13 cellular contexts compared by ENCODE assay signal in genomic region chr11:72745925-72746550, GRCh38. TPM values are rescaled to one million over a fixed set of nuclear protein-coding genes. Genes with fewer than 3 reads are reported as not detected.
A peak's percentile ranks its signal among the peaks of the same experiment; 100 is the strongest.
DNase-seq lines count a peak whose midpoint lies in the region; ATAC-seq and TF ChIP-seq lines count a peak whose summit lies in the region.
"Had no signal": no experiment of that assay in that cellular context is flagged by ENCODE, and none has a peak within 500 bp of the region (broad histone marks: within the 10 kb centered on the region; RNA-seq: fewer than 3 reads in every experiment).

No MANE protein-coding gene starts in this region.

- no peaks in the 10 kb centered on the region for H3K36me3 ChIP-seq in cardiac muscle cell
- no peaks in the 10 kb centered on the region for H3K36me3 ChIP-seq in left ventricle myocardium inferior
- no peaks in the 10 kb centered on the region for H3K36me3 ChIP-seq in WERI-Rb-1
- peaks cover 10% of the 10 kb centered on the region for H3K36me3 ChIP-seq in lower lobe of right lung
- H3K36me3 ChIP-seq: BE2C had no signal

- H3K4me3 Mint-ChIP-seq in stimulated activated memory B cell treated with anti-CD40 and anti-IgM and Interleukin-4, amounts not matched to agents 10 μg/mL and 1 μg/mL and 100 μg/mL, for 72 hours: no peak overlapping the region
- no peak overlapping the region for H3K4me3 Mint-ChIP-seq in WTC11

- CTCF ChIA-PET in WTC11 (lab: Charles Lee): interaction anchor here (1.2 to 2.0 kb wide), 3 partner anchors 18 to 48 kb away, joined by 3 to 8 read pairs (median 4); partner anchors contain the start of gene STARD10

- H3K36me3 Mint-ChIP-seq in stimulated activated memory B cell treated with anti-CD40 and anti-IgM and Interleukin-4, amounts not matched to agents 10 μg/mL and 1 μg/mL and 100 μg/mL, for 72 hours: peaks cover 8% of the 10 kb centered on the region
- peaks cover 2% of the 10 kb centered on the region; the same call in 1 of the 2 replicates for H3K36me3 Mint-ChIP-seq in WTC11

- no peak for TF ChIP-seq CTCF in cardiac muscle cell (IDR thresholded peaks at IDR 0.05; ENCODE audit: low read depth, low read length)
- TF ChIP-seq CTCF in left ventricle myocardium inferior (IDR thresholded peaks at IDR 0.05; ENCODE audit: borderline replicate concordance): no peak
- TF ChIP-seq CTCF in WERI-Rb-1 (IDR thresholded peaks at IDR 0.05; ENCODE audit: low read depth, low read length): no peak
- TF ChIP-seq CTCF in lower lobe of right lung (IDR thresholded peaks at IDR 0.05): no peak
- TF ChIP-seq CTCF in WTC11 (IDR thresholded peaks at IDR 0.05): no peak

- peak overlapping the region; percentile 73 for H3K27ac Mint-ChIP-seq in stimulated activated memory B cell treated with anti-CD40 and anti-IgM and Interleukin-4, amounts not matched to agents 10 μg/mL and 1 μg/mL and 100 μg/mL, for 72 hours
- H3K27ac Mint-ChIP-seq in WTC11: no peak overlapping the region

- DNase-seq in cardiac muscle cell (ENCODE audit: low read depth in 1 of 2, low spot score in 1 of 2) (no peak), left ventricle myocardium inferior (no peak), WERI-Rb-1 (no peak), lower lobe of right lung (no peak), WTC11 (ENCODE audit: low spot score) (no peak)
- DNase-seq in activated CD8-positive, alpha-beta memory T cell treated with anti-CD3 and anti-CD28 coated beads for 24 hours: no peak
- DNase-seq: BE2C, GDM1, KBM-7, NCI-H1436 treated with DMSO at 0.1 percent for 48 hours had no signal

- no peaks in the 10 kb centered on the region for H3K9me3 Mint-ChIP-seq in stimulated activated memory B cell treated with anti-CD40 and anti-IgM and Interleukin-4, amounts not matched to agents 10 μg/mL and 1 μg/mL and 100 μg/mL, for 72 hours
- no peaks in the 10 kb centered on the region for H3K9me3 Mint-ChIP-seq in WTC11

- H3K27ac ChIP-seq in cardiac muscle cell: peak overlapping the region; percentile 55
- H3K27ac ChIP-seq in left ventricle myocardium inferior (replicated peaks): no peak overlapping the region
- H3K27ac ChIP-seq in WERI-Rb-1: peak overlapping the region; percentile 47; the same call in 1 of the 2 replicates
- peak overlapping the region; percentile 31 for H3K27ac ChIP-seq in lower lobe of right lung
- H3K27ac ChIP-seq: 22Rv1 had no signal

- no peak for ATAC-seq in lower lobe of right lung
- ATAC-seq in stimulated activated memory B cell treated with anti-CD40 and anti-IgM and Interleukin-4, amounts not matched to agents 10 μg/mL and 1 μg/mL and 100 μg/mL, for 72 hours: no peak
- ATAC-seq in WTC11: no peak
- ATAC-seq in GM19324 (IDR thresholded peaks at IDR 0.05; ENCODE audit: low FRiP score, unreplicated experiment): no peak

- peaks cover 52% of the 10 kb centered on the region for H3K4me1 ChIP-seq in cardiac muscle cell (ENCODE audit: low read depth)
- H3K4me1 ChIP-seq in left ventricle myocardium inferior: peaks cover 29% of the 10 kb centered on the region
- H3K4me1 ChIP-seq in lower lobe of right lung: peaks cover 89% of the 10 kb centered on the region

- H3K9me3 ChIP-seq in cardiac muscle cell (ENCODE audit: low read depth): no peaks in the 10 kb centered on the region
- no peaks in the 10 kb centered on the region for H3K9me3 ChIP-seq in left ventricle myocardium inferior (replicated peaks)
- no peaks in the 10 kb centered on the region for H3K9me3 ChIP-seq in WERI-Rb-1 (ENCODE audit: severe bottlenecking)
- H3K9me3 ChIP-seq in lower lobe of right lung: no peaks in the 10 kb centered on the region
- H3K9me3 ChIP-seq: BE2C had no signal

- POLR2A ChIA-PET in WTC11 (lab: Charles Lee): interaction anchor here (0.6 kb wide), 1 partner anchor 64 kb away, joined by 3 read pairs; no protein-coding TSS in a partner anchor

- intact Hi-C loops in left ventricle myocardium inferior (cut with micrococcal nuclease) (no loop called here), lower lobe of right lung (cut with DNase I) (no loop called here)

- H3K4me1 Mint-ChIP-seq in stimulated activated memory B cell treated with anti-CD40 and anti-IgM and Interleukin-4, amounts not matched to agents 10 μg/mL and 1 μg/mL and 100 μg/mL, for 72 hours: peaks cover 93% of the 10 kb centered on the region
- peaks cover 42% of the 10 kb centered on the region for H3K4me1 Mint-ChIP-seq in WTC11

- no peaks in the 10 kb centered on the region for H3K27me3 ChIP-seq in cardiac muscle cell
- no peaks in the 10 kb centered on the region for H3K27me3 ChIP-seq in left ventricle myocardium inferior (ENCODE audit: low read depth)
- H3K27me3 ChIP-seq in WERI-Rb-1 (ENCODE audit: insufficient read depth, low read depth, severe bottlenecking): no peaks in the 10 kb centered on the region
- H3K27me3 ChIP-seq in lower lobe of right lung (ENCODE audit: low read depth): no peaks in the 10 kb centered on the region
- H3K27me3 ChIP-seq: BE2C had no signal

- H3K4me3 ChIP-seq in cardiac muscle cell (no peak overlapping the region), left ventricle myocardium inferior (no peak overlapping the region), WERI-Rb-1 (ENCODE audit: low read depth, low read length) (no peak overlapping the region), lower lobe of right lung (no peak overlapping the region)

- no peaks in the 10 kb centered on the region for H3K27me3 Mint-ChIP-seq in stimulated activated memory B cell treated with anti-CD40 and anti-IgM and Interleukin-4, amounts not matched to agents 10 μg/mL and 1 μg/mL and 100 μg/mL, for 72 hours
- no peaks in the 10 kb centered on the region for H3K27me3 Mint-ChIP-seq in WTC11 (ENCODE audit: low read depth)

TF ChIP-seq in WTC11, 78 proteins besides CTCF, POLR2A, EP300 and RAD21:
- no peak for TF ChIP-seq ZNF232 (CRISPR knock-in tag; IDR thresholded peaks at IDR 0.05)
- no peak for TF ChIP-seq ELF4 (CRISPR knock-in tag; IDR thresholded peaks at IDR 0.05; ENCODE audit: low read depth)
- TF ChIP-seq FOXK1 (CRISPR knock-in tag; IDR thresholded peaks at IDR 0.05): no peak
- TF ChIP-seq ESRRA (CRISPR knock-in tag; IDR thresholded peaks at IDR 0.05; ENCODE audit: borderline replicate concordance): no peak
- no peak for TF ChIP-seq RORB (CRISPR knock-in tag; IDR thresholded peaks at IDR 0.05)
- no peak for TF ChIP-seq MAX (CRISPR knock-in tag; IDR thresholded peaks at IDR 0.05)
- TF ChIP-seq, protein P1, sequence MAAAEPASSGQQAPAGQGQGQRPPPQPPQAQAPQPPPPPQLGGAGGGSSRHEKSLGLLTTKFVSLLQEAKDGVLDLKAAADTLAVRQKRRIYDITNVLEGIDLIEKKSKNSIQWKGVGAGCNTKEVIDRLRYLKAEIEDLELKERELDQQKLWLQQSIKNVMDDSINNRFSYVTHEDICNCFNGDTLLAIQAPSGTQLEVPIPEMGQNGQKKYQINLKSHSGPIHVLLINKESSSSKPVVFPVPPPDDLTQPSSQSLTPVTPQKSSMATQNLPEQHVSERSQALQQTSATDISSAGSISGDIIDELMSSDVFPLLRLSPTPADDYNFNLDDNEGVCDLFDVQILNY (CRISPR knock-in tag; IDR thresholded peaks at IDR 0.05): no peak
- no peak for TF ChIP-seq ZNF423 (CRISPR knock-in tag; IDR thresholded peaks at IDR 0.05)
- no peak for TF ChIP-seq ZNF121 (CRISPR knock-in tag; IDR thresholded peaks at IDR 0.05)
- no peak for TF ChIP-seq TEAD1 (CRISPR knock-in tag; IDR thresholded peaks at IDR 0.05)
- TF ChIP-seq, protein P2, sequence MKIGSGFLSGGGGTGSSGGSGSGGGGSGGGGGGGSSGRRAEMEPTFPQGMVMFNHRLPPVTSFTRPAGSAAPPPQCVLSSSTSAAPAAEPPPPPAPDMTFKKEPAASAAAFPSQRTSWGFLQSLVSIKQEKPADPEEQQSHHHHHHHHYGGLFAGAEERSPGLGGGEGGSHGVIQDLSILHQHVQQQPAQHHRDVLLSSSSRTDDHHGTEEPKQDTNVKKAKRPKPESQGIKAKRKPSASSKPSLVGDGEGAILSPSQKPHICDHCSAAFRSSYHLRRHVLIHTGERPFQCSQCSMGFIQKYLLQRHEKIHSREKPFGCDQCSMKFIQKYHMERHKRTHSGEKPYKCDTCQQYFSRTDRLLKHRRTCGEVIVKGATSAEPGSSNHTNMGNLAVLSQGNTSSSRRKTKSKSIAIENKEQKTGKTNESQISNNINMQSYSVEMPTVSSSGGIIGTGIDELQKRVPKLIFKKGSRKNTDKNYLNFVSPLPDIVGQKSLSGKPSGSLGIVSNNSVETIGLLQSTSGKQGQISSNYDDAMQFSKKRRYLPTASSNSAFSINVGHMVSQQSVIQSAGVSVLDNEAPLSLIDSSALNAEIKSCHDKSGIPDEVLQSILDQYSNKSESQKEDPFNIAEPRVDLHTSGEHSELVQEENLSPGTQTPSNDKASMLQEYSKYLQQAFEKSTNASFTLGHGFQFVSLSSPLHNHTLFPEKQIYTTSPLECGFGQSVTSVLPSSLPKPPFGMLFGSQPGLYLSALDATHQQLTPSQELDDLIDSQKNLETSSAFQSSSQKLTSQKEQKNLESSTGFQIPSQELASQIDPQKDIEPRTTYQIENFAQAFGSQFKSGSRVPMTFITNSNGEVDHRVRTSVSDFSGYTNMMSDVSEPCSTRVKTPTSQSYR (CRISPR knock-in tag; IDR thresholded peaks at IDR 0.05): no peak
- no peak for TF ChIP-seq NFATC4 (CRISPR knock-in tag; IDR thresholded peaks at IDR 0.05)
- TF ChIP-seq, protein P3, sequence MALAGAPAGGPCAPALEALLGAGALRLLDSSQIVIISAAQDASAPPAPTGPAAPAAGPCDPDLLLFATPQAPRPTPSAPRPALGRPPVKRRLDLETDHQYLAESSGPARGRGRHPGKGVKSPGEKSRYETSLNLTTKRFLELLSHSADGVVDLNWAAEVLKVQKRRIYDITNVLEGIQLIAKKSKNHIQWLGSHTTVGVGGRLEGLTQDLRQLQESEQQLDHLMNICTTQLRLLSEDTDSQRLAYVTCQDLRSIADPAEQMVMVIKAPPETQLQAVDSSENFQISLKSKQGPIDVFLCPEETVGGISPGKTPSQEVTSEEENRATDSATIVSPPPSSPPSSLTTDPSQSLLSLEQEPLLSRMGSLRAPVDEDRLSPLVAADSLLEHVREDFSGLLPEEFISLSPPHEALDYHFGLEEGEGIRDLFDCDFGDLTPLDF (CRISPR knock-in tag; IDR thresholded peaks at IDR 0.05): no peak
- no peak for TF ChIP-seq JAZF1 (CRISPR knock-in tag; IDR thresholded peaks at IDR 0.05)
- no peak for TF ChIP-seq NFYB (CRISPR knock-in tag; conservative IDR thresholded peaks at IDR 0.05; ENCODE audit: low read depth)

RNA-seq across cellular contexts. Expression of gene ARAP1, which starts 6.2 kb away (rescaled TPM):
- total RNA-seq in cardiac muscle cell: 134 and 200 TPM in 2 replicates
- 41.5 and 54.6 TPM in 2 replicates for polyA plus RNA-seq in cardiac muscle cell
- total RNA-seq in left ventricle myocardium inferior: 51.9 TPM
- 276 TPM for total RNA-seq in lower lobe of right lung
- total RNA-seq in WTC11 (2021): 76.4 to 98.8 TPM (median 78.3 TPM) in 3 replicates

RNA-seq across cellular contexts. Expression of gene STARD10, which starts 47.8 kb away (rescaled TPM):
- total RNA-seq in cardiac muscle cell: 66.2 and 101 TPM in 2 replicates
- 91.4 and 139 TPM in 2 replicates for polyA plus RNA-seq in cardiac muscle cell
- total RNA-seq in left ventricle myocardium inferior: 93.6 TPM
- total RNA-seq in lower lobe of right lung: 126 TPM
- 32.0 to 40.9 TPM (median 36.6 TPM) in 3 replicates for total RNA-seq in WTC11 (2021)
